Comparison of ENCODE assay signal across 27 cellular contexts in genomic region chr5:100791376-100791775, GRCh38.
"Had no signal": no experiment of that assay in that cellular context is flagged by ENCODE, and none has a peak within 500 bp of the region (broad histone marks: within the 10 kb centered on the region; RNA-seq: fewer than 3 reads in every experiment).

No MANE protein-coding gene starts in this region.

- H3K4me3 ChIP-seq: gastroesophageal sphincter, left ventricle myocardium inferior, lung, mucosa of descending colon, prostate gland, sigmoid colon, stomach, thyroid gland, upper lobe of left lung, vagina had no signal

- DNase-seq: activated CD4-positive, alpha-beta memory T cell treated with anti-CD3 and anti-CD28 coated beads for 36 hours; activated CD4-positive, alpha-beta T cell treated with anti-CD3 and anti-CD28 coated beads for 4 hours; activated CD8-positive, alpha-beta memory T cell treated with anti-CD3 and anti-CD28 coated beads, Interleukin-2, amount 50 U/mL, for 48 hours; activated gamma-delta T cell; activated naive CD4-positive, alpha-beta T cell treated with anti-CD3 and anti-CD28 coated beads, Interleukin-2, amount 50 U/mL, for 16 hours; activated T-cell treated with anti-CD3 and anti-CD28 coated beads, Interleukin-2, amount 50 U/mL, for 24 hours; amniotic stem cell; central memory CD4-positive, alpha-beta T cell; hippocampal formation; left ventricle myocardium inferior; mucosa of descending colon; sigmoid colon; small intestine; stimulated activated CD4-positive, alpha-beta T cell treated with anti-CD3 and anti-CD28 coated beads, Interleukin-1b, Interleukin-23, amount 100 ng/mL, for 48 hours; stimulated activated CD4-positive, alpha-beta T cell treated with anti-CD3 and anti-CD28 coated beads, Interleukin-4, amount 100 ng/mL, for 4 hours; stimulated activated CD8-positive, alpha-beta memory T cell treated with anti-CD3 and anti-CD28 coated beads, Interleukin-4, amount 100 ng/mL, for 48 hours; stimulated activated naive B cell treated with anti-CD40 and anti-IgM and Interleukin-4, amounts not matched to agents 10 μg/mL and 1 μg/mL and 100 μg/mL, for 72 hours; stomach; T-helper 9 cell; thyroid gland; upper lobe of left lung had no signal

- H3K27me3 Mint-ChIP-seq: activated CD4-positive, alpha-beta memory T cell treated with anti-CD3 and anti-CD28 coated beads for 36 hours; activated T-cell treated with anti-CD3 and anti-CD28 coated beads, Interleukin-2, amount 50 U/mL, for 24 hours; stimulated activated naive B cell treated with anti-CD40 and anti-IgM and Interleukin-4, amounts not matched to agents 10 μg/mL and 1 μg/mL and 100 μg/mL, for 72 hours had no signal

- H3K4me1 ChIP-seq: gastroesophageal sphincter, left ventricle myocardium inferior, prostate gland, sigmoid colon, stomach, thyroid gland, vagina had no signal

- H3K27me3 ChIP-seq: gastroesophageal sphincter, sigmoid colon, stomach, thyroid gland, upper lobe of left lung, vagina had no signal

- H3K27ac ChIP-seq: gastroesophageal sphincter, left ventricle myocardium inferior, prostate gland, sigmoid colon, stomach, thyroid gland, upper lobe of left lung, vagina, VCaP had no signal

- H3K9me3 ChIP-seq: prostate gland, thyroid gland, vagina had no signal

- H3K27ac Mint-ChIP-seq: activated CD4-positive, alpha-beta memory T cell treated with anti-CD3 and anti-CD28 coated beads for 36 hours; activated T-cell treated with anti-CD3 and anti-CD28 coated beads, Interleukin-2, amount 50 U/mL, for 24 hours; stimulated activated naive B cell treated with anti-CD40 and anti-IgM and Interleukin-4, amounts not matched to agents 10 μg/mL and 1 μg/mL and 100 μg/mL, for 72 hours had no signal

- H3K4me3 Mint-ChIP-seq: activated CD4-positive, alpha-beta memory T cell treated with anti-CD3 and anti-CD28 coated beads for 36 hours; activated T-cell treated with anti-CD3 and anti-CD28 coated beads, Interleukin-2, amount 50 U/mL, for 24 hours; stimulated activated naive B cell treated with anti-CD40 and anti-IgM and Interleukin-4, amounts not matched to agents 10 μg/mL and 1 μg/mL and 100 μg/mL, for 72 hours had no signal

- H3K9me3 Mint-ChIP-seq: natural killer cell treated with Interleukin-12 subunit alpha and Interleukin-12 subunit beta and Interleukin-15 and Interleukin-18, amount 100 ng/mL, for 72 hours had no signal

- ATAC-seq: gastroesophageal sphincter; mucosa of descending colon; natural killer cell treated with Interleukin-12 subunit alpha and Interleukin-12 subunit beta and Interleukin-15 and Interleukin-18, amount 100 ng/mL, for 72 hours; stimulated activated naive B cell treated with anti-CD40 and anti-IgM and Interleukin-4, amounts not matched to agents 10 μg/mL and 1 μg/mL and 100 μg/mL, for 72 hours had no signal

- H3K36me3 ChIP-seq: gastroesophageal sphincter, left ventricle myocardium inferior, prostate gland, sigmoid colon, stomach, thyroid gland, upper lobe of left lung, vagina had no signal
